Comparison of ENCODE assay signal across 22 cellular contexts in genomic region chr10:110436554-110437350, GRCh38.
DNase-seq lines count a peak whose midpoint lies in the region; ATAC-seq and TF ChIP-seq lines count a peak whose summit lies in the region.
"Had no signal": no experiment of that assay in that cellular context is flagged by ENCODE, and none has a peak within 500 bp of the region (broad histone marks: within the 10 kb centered on the region; RNA-seq: fewer than 3 reads in every experiment).

No MANE protein-coding gene starts in this region.

- no peak for TF ChIP-seq CTCF in WTC11 (IDR thresholded peaks at IDR 0.05)

- H3K27ac ChIP-seq in BLaER1 treated with 17β-estradiol and CSF1 and Interleukin-3, amounts not matched to agents 10 nM and 100 nM = peak overlapping the region in 2 of 11 experiments; percentile 10 to 63; a peak in 3 of 22 replicates
- H3K27ac ChIP-seq: RWPE1, SJCRH30 had no signal

- POLR2A ChIA-PET in WTC11 (lab: Charles Lee) = no interaction called here

- H3K4me3 Mint-ChIP-seq in WTC11 = no peak overlapping the region
- H3K4me3 Mint-ChIP-seq: CD8-positive, alpha-beta T cell had no signal

- H3K9me3 Mint-ChIP-seq in WTC11 = peaks cover 9% of the 10 kb centered on the region
- H3K9me3 Mint-ChIP-seq: CD8-positive, alpha-beta T cell had no signal

- H3K27me3 Mint-ChIP-seq in WTC11 (ENCODE audit: low read depth) = no peaks in the 10 kb centered on the region; the same call in 1 of the 2 replicates

- H3K36me3 Mint-ChIP-seq in WTC11 = no peaks in the 10 kb centered on the region
- H3K36me3 Mint-ChIP-seq: CD8-positive, alpha-beta T cell had no signal

- H3K4me2 ChIP-seq in BLaER1 treated with 17β-estradiol and CSF1 and Interleukin-3, amounts not matched to agents 10 nM and 100 nM = peak overlapping the region in 8 of 11 experiments; percentile 74 to 91 (median 82); a peak in 14 of 22 replicates

- peaks cover 0 to 10% (median 0%) of the 10 kb centered on the region in 11 experiments; a peak in 2 of 22 replicates for H3K9me3 ChIP-seq in BLaER1 treated with 17β-estradiol and CSF1 and Interleukin-3, amounts not matched to agents 10 nM and 100 nM (replicated peaks in 1 of 11)
- H3K9me3 ChIP-seq: BE2C, HAP-1, SJCRH30 had no signal

- H3K27me3 ChIP-seq in BLaER1 treated with 17β-estradiol and CSF1 and Interleukin-3, amounts not matched to agents 10 nM and 100 nM = no peaks in the 10 kb centered on the region
- H3K27me3 ChIP-seq: BE2C, SJCRH30 had no signal

- no peaks in the 10 kb centered on the region for H4K20me1 ChIP-seq in BLaER1 treated with 17β-estradiol and CSF1 and Interleukin-3, amounts not matched to agents 10 nM and 100 nM

- H3K4me1 ChIP-seq in BLaER1 treated with 17β-estradiol and CSF1 and Interleukin-3, amounts not matched to agents 10 nM and 100 nM = peaks cover 19 to 54% (median 41%) of the 10 kb centered on the region in 10 experiments
- H3K4me1 ChIP-seq: HAP-1, SJCRH30 had no signal

- H3K4me3 ChIP-seq in BLaER1 treated with 17β-estradiol and CSF1 and Interleukin-3, amounts not matched to agents 10 nM and 100 nM = no peak overlapping the region
- H3K4me3 ChIP-seq: GM12878, HAP-1, SJCRH30 had no signal

- no peak for ATAC-seq in WTC11
- no peak for ATAC-seq in stimulated activated naive CD8-positive, alpha-beta T cell treated with anti-CD3 and anti-CD28 coated beads, Interleukin-15, Interleukin-2, amounts not matched to agents 100 U/mL and 50 U/mL, for 24 hours
- ATAC-seq in HG02759 (IDR thresholded peaks at IDR 0.05; ENCODE audit: unreplicated experiment) = no peak
- ATAC-seq: CD8-positive, alpha-beta T cell; GM12878 had no signal

- CTCF ChIA-PET in WTC11 (lab: Charles Lee) = interaction anchor here (2.0 kb wide), 1 partner anchor 82 kb away, joined by 11 read pairs; no protein-coding TSS in a partner anchor

- peak; percentile 35 for DNase-seq in activated CD8-positive, alpha-beta memory T cell treated with anti-CD3 and anti-CD28 coated beads, Interleukin-2, amount 50 U/mL, for 48 hours
- DNase-seq in activated CD8-positive, alpha-beta memory T cell treated with anti-CD3 and anti-CD28 coated beads, Interleukin-2, amount 50 U/mL, for 4 hours = no peak
- DNase-seq in WTC11 (ENCODE audit: low spot score) (peak; percentile 6), mesenteric fat pad (ENCODE audit: low spot score) (peak; percentile 77), EL (no peak)
- no peak for DNase-seq in stimulated activated naive CD8-positive, alpha-beta T cell treated with anti-CD3 and anti-CD28 coated beads, Interleukin-15, Interleukin-2, amounts not matched to agents 100 U/mL and 50 U/mL, for 24 hours
- DNase-seq: Calu3; CD8-positive, alpha-beta T cell; KBM-7; NCI-H1105 treated with DMSO at 0.1 percent for 48 hours; NCI-H1694 treated with DMSO at 0.1 percent for 48 hours; NCI-H2107; NCI-H2227 treated with DMSO at 0.1 percent for 48 hours; NCI-H510A treated with DMSO at 0.1 percent for 48 hours; NCI-H82; SJCRH30 had no signal

- H3K4me1 Mint-ChIP-seq in WTC11 = peaks cover 13% of the 10 kb centered on the region

- no peaks in the 10 kb centered on the region for H3K36me3 ChIP-seq in BLaER1 treated with 17β-estradiol and CSF1 and Interleukin-3, amounts not matched to agents 10 nM and 100 nM
- H3K36me3 ChIP-seq: BE2C, HAP-1, SJCRH30 had no signal

- no peak overlapping the region for H3K27ac Mint-ChIP-seq in WTC11
- H3K27ac Mint-ChIP-seq: CD8-positive, alpha-beta T cell had no signal

- H3K9ac ChIP-seq in BLaER1 treated with 17β-estradiol and CSF1 and Interleukin-3, amounts not matched to agents 10 nM and 100 nM = no peak overlapping the region; a peak in 1 of 22 replicates

TF ChIP-seq in WTC11, 78 proteins besides CTCF, POLR2A, EP300 and RAD21:
- TF ChIP-seq ZNF396 (CRISPR knock-in tag; IDR thresholded peaks at IDR 0.05; ENCODE audit: borderline replicate concordance) (no peak), ZNF121 (CRISPR knock-in tag; IDR thresholded peaks at IDR 0.05) (peak; percentile 29; the same call in 1 of the 2 replicates)

Comparison
In these comparisons a context has a peak if more than half of its experiments do, and no peak if none do; other contexts are left out.
1. DNase-seq: peak in activated CD8-positive, alpha-beta memory T cell treated with anti-CD3 and anti-CD28 coated beads, Interleukin-2, amount 50 U/mL, for 48 hours (single experiment), WTC11 (single experiment) and mesenteric fat pad (single experiment); none in activated CD8-positive, alpha-beta memory T cell treated with anti-CD3 and anti-CD28 coated beads, Interleukin-2, amount 50 U/mL, for 4 hours (single experiment), stimulated activated naive CD8-positive, alpha-beta T cell treated with anti-CD3 and anti-CD28 coated beads, Interleukin-15, Interleukin-2, amounts not matched to agents 100 U/mL and 50 U/mL, for 24 hours (single experiment) and EL (single experiment).